ENCODE assay signal across 15 cellular contexts in genomic region chr15:29835301-29835700, GRCh38. TPM values are rescaled to one million over a fixed set of nuclear protein-coding genes. Genes with fewer than 3 reads are reported as not detected.
DNase-seq lines count a peak whose midpoint lies in the region; ATAC-seq and TF ChIP-seq lines count a peak whose summit lies in the region.
"Had no signal": no experiment of that assay in that cellular context is flagged by ENCODE, and none has a peak within 500 bp of the region (broad histone marks: within the 10 kb centered on the region; RNA-seq: fewer than 3 reads in every experiment).

No MANE protein-coding gene starts in this region.

- H3K27me3 ChIP-seq in PC-9 (ENCODE audit: insufficient read depth, low read depth) = no peaks in the 10 kb centered on the region
- H3K27me3 ChIP-seq: SJSA1 had no signal

- H3K9me2 ChIP-seq in PC-9 (ENCODE audit: insufficient read depth) = no peaks in the 10 kb centered on the region

- peak; percentile 78 for ATAC-seq in left ventricle myocardium superior
- ATAC-seq: effector memory CD8-positive, alpha-beta T cell had no signal

- CTCF ChIA-PET in PC-9 (lab: Charles Lee) = no interaction called here

- peaks cover 11% of the 10 kb centered on the region; the same call in 1 of the 2 replicates for H3K4me1 ChIP-seq in PC-9 (replicated peaks; ENCODE audit: insufficient read depth)

- BruUV-seq in PC-9 (replicated peaks; lab: Mats Ljungman, UMichigan) = no TSS peak

- no peaks in the 10 kb centered on the region for H4K20me1 ChIP-seq in PC-9 (ENCODE audit: insufficient read depth)

- no peak overlapping the region for H3K4me3 ChIP-seq in PC-9
- H3K4me3 ChIP-seq: SJSA1 had no signal

- H3K27ac ChIP-seq in PC-9 = no peak overlapping the region
- H3K27ac ChIP-seq: SJSA1 had no signal

- H3K9me3 ChIP-seq in PC-9 (ENCODE audit: insufficient read depth, low read depth) = no peaks in the 10 kb centered on the region
- H3K9me3 ChIP-seq: SJSA1 had no signal

- DNase-seq in PC-9 (no peak), dedifferentiated amniotic fluid mesenchymal stem cell (ENCODE audit: extremely low spot score) (peak; percentile 57), left ventricle myocardium superior (no peak), stromal cell of bone marrow (ENCODE audit: low read depth) (peak; percentile 52), posterior cingulate gyrus (no peak), HCEC 1CT (no peak), NCI-H524 (lab: John Stamatoyannopoulos, UW) (no peak)
- DNase-seq in activated effector memory CD4-positive, alpha-beta T cell treated with anti-CD3 and anti-CD28 coated beads, Interleukin-2, amount 50 U/mL, for 16 hours = no peak
- DNase-seq: activated CD4-positive, alpha-beta T cell treated with anti-CD3 and anti-CD28 coated beads, Interleukin-2, amount 10 ng/mL, durations not matched to agents 24 days and 14 days; activated naive CD4-positive, alpha-beta T cell treated with anti-CD3 and anti-CD28 coated beads for 36 hours; effector memory CD8-positive, alpha-beta T cell; H9; NCI-H1417 treated with DMSO at 0.1 percent for 48 hours; T-helper 9 cell had no signal

- TF ChIP-seq CTCF in PC-9 (conservative IDR thresholded peaks at IDR 0.05) = no peak

- POLR2A ChIA-PET in PC-9 (lab: Charles Lee; ENCODE audit: unreplicated experiment) = interaction anchor here (0.6 to 0.7 kb wide), 2 partner anchors 91 to 135 kb away, joined by 5 to 7 read pairs; no protein-coding TSS in a partner anchor

- intact Hi-C loops in PC-9 (cut with micrococcal nuclease; ENCODE audit: unreplicated experiment) = no loop called here
- intact Hi-C loops in left ventricle myocardium superior (cut with micrococcal nuclease) = no loop called here
- intact Hi-C loops in posterior cingulate gyrus (cut with DNase I) = no loop called here

- peaks cover 6% of the 10 kb centered on the region; the same call in 1 of the 2 replicates for H3F3A ChIP-seq in PC-9 (ENCODE audit: insufficient read depth, low read depth)

- 0 out of 2 replicates have a peak overlapping the region, but pooled peaks have one; percentile 8 for H3K4me2 ChIP-seq in PC-9

- no peaks in the 10 kb centered on the region for H3K79me2 ChIP-seq in PC-9 (ENCODE audit: low read depth)

- no peaks in the 10 kb centered on the region for H3K36me3 ChIP-seq in PC-9 (ENCODE audit: low read depth)
- H3K36me3 ChIP-seq: SJSA1 had no signal

- H2AFZ ChIP-seq in PC-9 = no peak overlapping the region

RNA-seq across cellular contexts. Expression of gene TJP1, which starts 13.0 kb away (rescaled TPM):
- total RNA-seq in PC-9 (2021) (152 and 159 TPM in 2 replicates), left ventricle myocardium superior (123 TPM)
- total RNA-seq: activated CD4-positive, alpha-beta T cell treated with anti-CD3 and anti-CD28 coated beads, Interleukin-2, amount 10 ng/mL, durations not matched to agents 24 days and 14 days; activated naive CD4-positive, alpha-beta T cell treated with anti-CD3 and anti-CD28 coated beads for 36 hours had no signal

Comparison
In these comparisons a context has a peak if more than half of its experiments do, and no peak if none do; other contexts are left out.
1. DNase-seq: peak in dedifferentiated amniotic fluid mesenchymal stem cell (single experiment) and stromal cell of bone marrow (single experiment); none in PC-9 (0 of 2), left ventricle myocardium superior (single experiment), posterior cingulate gyrus (0 of 10), activated effector memory CD4-positive, alpha-beta T cell treated with anti-CD3 and anti-CD28 coated beads, Interleukin-2, amount 50 U/mL, for 16 hours (single experiment), HCEC 1CT (single experiment) and NCI-H524 (0 of 2).